Comparison of ENCODE assay signal across 30 cellular contexts in genomic region chr10:30464675-30465074, GRCh38. TPM values are rescaled to one million over a fixed set of nuclear protein-coding genes. Genes with fewer than 3 reads are reported as not detected.
DNase-seq lines count a peak whose midpoint lies in the region; ATAC-seq and TF ChIP-seq lines count a peak whose summit lies in the region.
"Had no signal": no experiment of that assay in that cellular context is flagged by ENCODE, and none has a peak within 500 bp of the region (broad histone marks: within the 10 kb centered on the region; RNA-seq: fewer than 3 reads in every experiment).

No MANE protein-coding gene starts in this region.

- peaks cover 30% of the 10 kb centered on the region for H3K36me3 Mint-ChIP-seq in dendritic cell treated with granulocyte-macrophage colony-stimulating factor and Interleukin-4, amounts not matched to agents 40 ng/mL and 50 ng/mL, for 4 days (ENCODE audit: low read depth)
- peaks cover 12% of the 10 kb centered on the region for H3K36me3 Mint-ChIP-seq in natural killer cell

- DNase-seq in stimulated activated naive CD8-positive, alpha-beta T cell treated with anti-CD3 and anti-CD28 coated beads, Interleukin-15, amount 100 ng/mL, for 72 hours: no peak
- DNase-seq in stimulated activated naive CD8-positive, alpha-beta T cell treated with anti-CD3 and anti-CD28 coated beads, Interleukin-15, Interleukin-2, amounts not matched to agents 100 U/mL and 50 U/mL, for 24 hours: no peak
- DNase-seq in natural killer cell: no peak
- DNase-seq in SIG-M5 (lab: John Stamatoyannopoulos, UW): no peak
- no peak for DNase-seq in Ammon's horn (ENCODE audit: low spot score)
- no peak for DNase-seq in transverse colon
- DNase-seq: 8988T; CD4-positive, alpha-beta T cell; COR-L47; DMS 273 treated with DMSO at 0.1 percent for 48 hours; DMS79; GDM1; H7; KBM-7; MM.1S; NCI-H1048; NCI-H1417 treated with DMSO at 0.1 percent for 48 hours; NCI-H1694 treated with DMSO at 0.1 percent for 48 hours; NCI-H2081; NCI-H2227 treated with DMSO at 0.1 percent for 48 hours; NCI-H526 treated with DMSO at 0.1 percent for 48 hours; SHP77 treated with DMSO at 0.1 percent for 48 hours had no signal

- intact Hi-C loops in dendritic cell treated with granulocyte-macrophage colony-stimulating factor and Interleukin-4, amounts not matched to agents 40 ng/mL and 50 ng/mL, for 4 days (cut with micrococcal nuclease): no loop called here
- intact Hi-C loops in natural killer cell (cut with micrococcal nuclease): no loop called here
- intact Hi-C loops in transverse colon (cut with DNase I; ENCODE audit: low total_unique reads): no loop called here

- no peak overlapping the region for H3K27ac Mint-ChIP-seq in stimulated activated naive CD8-positive, alpha-beta T cell treated with anti-CD3 and anti-CD28 coated beads, Interleukin-15, amount 100 ng/mL, for 72 hours
- peak overlapping the region; percentile 18 for H3K27ac Mint-ChIP-seq in dendritic cell treated with granulocyte-macrophage colony-stimulating factor and Interleukin-4, amounts not matched to agents 40 ng/mL and 50 ng/mL, for 4 days
- H3K27ac Mint-ChIP-seq in natural killer cell: peak overlapping the region; percentile 9 to 79
- H3K27ac Mint-ChIP-seq: CD4-positive, alpha-beta T cell; HFFc6 had no signal

- peaks cover 30% of the 10 kb centered on the region for H3K4me1 Mint-ChIP-seq in stimulated activated naive CD8-positive, alpha-beta T cell treated with anti-CD3 and anti-CD28 coated beads, Interleukin-15, amount 100 ng/mL, for 72 hours
- peaks cover 45% of the 10 kb centered on the region for H3K4me1 Mint-ChIP-seq in dendritic cell treated with granulocyte-macrophage colony-stimulating factor and Interleukin-4, amounts not matched to agents 40 ng/mL and 50 ng/mL, for 4 days (ENCODE audit: low read depth)
- H3K4me1 Mint-ChIP-seq in natural killer cell: peaks cover 34 to 36% of the 10 kb centered on the region in 2 donors

- no peak for TF ChIP-seq POLR2A in transverse colon (IDR thresholded peaks at IDR 0.05)

- H3K9ac ChIP-seq in subcutaneous abdominal adipose tissue (ENCODE audit: low read length in 5 of 5): no peak overlapping the region
- H3K9ac ChIP-seq: BLaER1 treated with 17β-estradiol and CSF1 and Interleukin-3, amounts not matched to agents 10 nM and 100 nM; GM23248 had no signal

- no peak for TF ChIP-seq EP300 in transverse colon (IDR thresholded peaks at IDR 0.05; ENCODE audit: low read depth)

- TF ChIP-seq CTCF in natural killer cell (IDR thresholded peaks at IDR 0.05) (no peak), transverse colon (IDR thresholded peaks at IDR 0.05) (no peak)

- H3K36me3 ChIP-seq in subcutaneous abdominal adipose tissue (ENCODE audit: control insufficient read depth in 5 of 5, insufficient read depth in 5 of 5, low read length in 5 of 5) (peaks cover 21 to 31% (median 27%) of the 10 kb centered on the region in 5 donors), transverse colon (peaks cover 0 to 26% (median 7%) of the 10 kb centered on the region in 4 donors)

- H3K9me3 ChIP-seq in subcutaneous abdominal adipose tissue (ENCODE audit: control insufficient read depth in 5 of 5, low read length in 5 of 5) (no peaks in the 10 kb centered on the region), transverse colon (no peaks in the 10 kb centered on the region)
- H3K9me3 ChIP-seq: BLaER1 treated with 17β-estradiol and CSF1 and Interleukin-3, amounts not matched to agents 10 nM and 100 nM had no signal

- H3K4me3 Mint-ChIP-seq in stimulated activated naive CD8-positive, alpha-beta T cell treated with anti-CD3 and anti-CD28 coated beads, Interleukin-15, amount 100 ng/mL, for 72 hours: no peak overlapping the region
- H3K4me3 Mint-ChIP-seq in dendritic cell treated with granulocyte-macrophage colony-stimulating factor and Interleukin-4, amounts not matched to agents 40 ng/mL and 50 ng/mL, for 4 days: no peak overlapping the region
- no peak overlapping the region for H3K4me3 Mint-ChIP-seq in natural killer cell
- H3K4me3 Mint-ChIP-seq: CD4-positive, alpha-beta T cell; HFFc6 had no signal

- H3K27me3 ChIP-seq in subcutaneous abdominal adipose tissue (ENCODE audit: control insufficient read depth in 5 of 5, insufficient read depth in 4 of 5, low read length in 5 of 5): no peaks in the 10 kb centered on the region
- no peaks in the 10 kb centered on the region for H3K27me3 ChIP-seq in transverse colon
- H3K27me3 ChIP-seq: BLaER1 treated with 17β-estradiol and CSF1 and Interleukin-3, amounts not matched to agents 10 nM and 100 nM had no signal

- no peaks in the 10 kb centered on the region for H3K9me3 Mint-ChIP-seq in stimulated activated naive CD8-positive, alpha-beta T cell treated with anti-CD3 and anti-CD28 coated beads, Interleukin-15, amount 100 ng/mL, for 72 hours
- H3K9me3 Mint-ChIP-seq in dendritic cell treated with granulocyte-macrophage colony-stimulating factor and Interleukin-4, amounts not matched to agents 40 ng/mL and 50 ng/mL, for 4 days: no peaks in the 10 kb centered on the region
- H3K9me3 Mint-ChIP-seq in natural killer cell: no peaks in the 10 kb centered on the region
- H3K9me3 Mint-ChIP-seq: CD4-positive, alpha-beta T cell; HFFc6 had no signal

- H3K27ac ChIP-seq in subcutaneous abdominal adipose tissue (ENCODE audit: low read depth, low read length): peak overlapping the region; percentile 43
- no peak overlapping the region for H3K27ac ChIP-seq in transverse colon
- H3K27ac ChIP-seq: BLaER1 treated with 17β-estradiol and CSF1 and Interleukin-3, amounts not matched to agents 10 nM and 100 nM; GM23248; PC-9; SK-N-MC had no signal

- H3K4me1 ChIP-seq in subcutaneous abdominal adipose tissue (ENCODE audit: control insufficient read depth in 5 of 5, insufficient read depth in 5 of 5, low read length in 5 of 5) (peaks cover 0 to 19% (median 8%) of the 10 kb centered on the region in 5 donors), transverse colon (peaks cover 0 to 7% (median under 1%) of the 10 kb centered on the region in 4 donors)

- in situ Hi-C loops in transverse colon (cut with MboI; ENCODE audit: low pct_ligation_motif_present in 1 of 4, low pct_unique_long_range_greater_than_20kb in 1 of 4, low sequenced_read_pairs in 3 of 4): no loop called here

- ATAC-seq in stimulated activated naive CD8-positive, alpha-beta T cell treated with anti-CD3 and anti-CD28 coated beads, Interleukin-15, amount 100 ng/mL, for 72 hours: peak; percentile 33
- no peak for ATAC-seq in stimulated activated naive CD8-positive, alpha-beta T cell treated with anti-CD3 and anti-CD28 coated beads, Interleukin-15, Interleukin-2, amounts not matched to agents 100 U/mL and 50 U/mL, for 24 hours
- no peak for ATAC-seq in natural killer cell
- ATAC-seq: GM12878 had no signal

- no peaks in the 10 kb centered on the region for H3K27me3 Mint-ChIP-seq in stimulated activated naive CD8-positive, alpha-beta T cell treated with anti-CD3 and anti-CD28 coated beads, Interleukin-15, amount 100 ng/mL, for 72 hours
- no peaks in the 10 kb centered on the region for H3K27me3 Mint-ChIP-seq in dendritic cell treated with granulocyte-macrophage colony-stimulating factor and Interleukin-4, amounts not matched to agents 40 ng/mL and 50 ng/mL, for 4 days
- H3K27me3 Mint-ChIP-seq in natural killer cell (ENCODE audit: low read depth in 2 of 2): no peaks in the 10 kb centered on the region
- H3K27me3 Mint-ChIP-seq: CD4-positive, alpha-beta T cell had no signal

- no peak overlapping the region for H3K4me3 ChIP-seq in subcutaneous abdominal adipose tissue (ENCODE audit: low read depth in 1 of 5, low read length in 5 of 5)
- H3K4me3 ChIP-seq in transverse colon: no peak overlapping the region
- H3K4me3 ChIP-seq: BLaER1 treated with 17β-estradiol and CSF1 and Interleukin-3, amounts not matched to agents 10 nM and 100 nM; GM12878; GM23248; PC-9; SK-N-MC had no signal

- 91% methylated on average over 3 of the region's 3 CpGs; no CpG with 5 or more reads in 1 of the 2 donors for WGBS in transverse colon (ENCODE audit: low coverage in 1 of 2), 2 donors

RNA-seq across cellular contexts. Expression of gene MAP3K8, which starts 30.7 kb away (rescaled TPM):
- total RNA-seq in natural killer cell (100 to 1,000 TPM; 200 to 244 (median 236) TPM), transverse colon (10 to 100 TPM in 2 of 4 donors, 1 to 10 TPM in 2; 2.2 to 26.7 (median 11.8) TPM)

Comparison
In these comparisons a context has a peak if more than half of its experiments do, and no peak if none do; other contexts are left out.
1. H3K27ac Mint-ChIP-seq: peak in dendritic cell treated with granulocyte-macrophage colony-stimulating factor and Interleukin-4, amounts not matched to agents 40 ng/mL and 50 ng/mL, for 4 days (single experiment) and natural killer cell (2 of 2); none in stimulated activated naive CD8-positive, alpha-beta T cell treated with anti-CD3 and anti-CD28 coated beads, Interleukin-15, amount 100 ng/mL, for 72 hours (0 of 2).
2. RNA of gene MAP3K8, which starts 30.7 kb away (total RNA-seq): 200 to 244 TPM in natural killer cell; 2.2 to 26.7 TPM in transverse colon; every median in the first group is over 4 times any median in the second.